In genomic region chr19:30567535-30568232, GRCh38 we compare ENCODE assay signal across 27 cellular contexts.
DNase-seq lines count a peak whose midpoint lies in the region; ATAC-seq and TF ChIP-seq lines count a peak whose summit lies in the region.
"Had no signal": no experiment of that assay in that cellular context is flagged by ENCODE, and none has a peak within 500 bp of the region (broad histone marks: within the 10 kb centered on the region; RNA-seq: fewer than 3 reads in every experiment).

No MANE protein-coding gene starts in this region.

- H3K9me3 ChIP-seq in SJCRH30 (replicated peaks) (no peaks in the 10 kb centered on the region), endodermal cell (ENCODE audit: control insufficient read depth, low read length) (no peaks in the 10 kb centered on the region)
- H3K9me3 ChIP-seq: gastrocnemius medialis, testis had no signal

- H3K4me3 ChIP-seq in SJCRH30 (peak overlapping the region; percentile 25), endodermal cell (ENCODE audit: low read length) (no peak overlapping the region)
- H3K4me3 ChIP-seq: gastrocnemius medialis, smooth muscle cell, testis had no signal

- H3K9ac ChIP-seq in endodermal cell (ENCODE audit: extremely low read depth, low read length, poor library complexity, severe bottlenecking) = no peak overlapping the region

- no peaks in the 10 kb centered on the region for H3K27me3 ChIP-seq in SJCRH30
- no peaks in the 10 kb centered on the region for H3K27me3 ChIP-seq in endodermal cell (ENCODE audit: control insufficient read depth, insufficient read depth, low read length, poor library complexity, severe bottlenecking)
- H3K27me3 ChIP-seq: gastrocnemius medialis, testis had no signal

- H3K36me3 ChIP-seq in SJCRH30 (no peaks in the 10 kb centered on the region), endodermal cell (ENCODE audit: control insufficient read depth, insufficient read depth, low read length) (no peaks in the 10 kb centered on the region)
- H3K36me3 ChIP-seq: gastrocnemius medialis had no signal

- H3K27ac Mint-ChIP-seq in endodermal cell = no peak overlapping the region
- H3K27ac Mint-ChIP-seq: activated CD8-positive, alpha-beta memory T cell treated with anti-CD3 and anti-CD28 coated beads, Interleukin-2, amount 10 ng/mL, durations not matched to agents 7 days and 5 days; H9; T-helper 1 cell treated with Interleukin-12 subunit alpha and Interleukin-12 subunit beta and Interleukin-4 antibody, amounts not matched to agents 30 μg/mL and 1 μg/mL, for 36 hours had no signal

- 84 to 87% methylated on average over 4 to 15 of the region's 15 CpGs for WGBS in endodermal cell (ENCODE audit: insufficient coverage in 1 of 2, insufficient read length in 1 of 2), 2 experiments

- no peak overlapping the region for H3K4me3 Mint-ChIP-seq in endodermal cell
- H3K4me3 Mint-ChIP-seq: activated CD8-positive, alpha-beta memory T cell treated with anti-CD3 and anti-CD28 coated beads, Interleukin-2, amount 10 ng/mL, durations not matched to agents 7 days and 5 days; activated T-cell treated with anti-CD3 and anti-CD28 coated beads, Interleukin-2, amount 50 U/mL, for 4 hours; H9; T-helper 1 cell treated with Interleukin-12 subunit alpha and Interleukin-12 subunit beta and Interleukin-4 antibody, amounts not matched to agents 30 μg/mL and 1 μg/mL, for 36 hours had no signal

- H3K4me1 ChIP-seq in SJCRH30 = peaks cover 44% of the 10 kb centered on the region
- no peaks in the 10 kb centered on the region for H3K4me1 ChIP-seq in endodermal cell (ENCODE audit: control insufficient read depth, insufficient read depth, low read length)
- H3K4me1 ChIP-seq: gastrocnemius medialis, testis had no signal

- ATAC-seq in HG02763 (IDR thresholded peaks at IDR 0.05; ENCODE audit: unreplicated experiment) = no peak
- ATAC-seq: activated CD8-positive, alpha-beta memory T cell treated with anti-CD3 and anti-CD28 coated beads, Interleukin-2, amount 10 ng/mL, durations not matched to agents 7 days and 5 days; activated T-cell treated with anti-CD3 and anti-CD28 coated beads, Interleukin-2, amount 50 U/mL, for 4 hours; gastrocnemius medialis; stimulated activated naive CD8-positive, alpha-beta T cell treated with anti-CD3 and anti-CD28 coated beads, Interleukin-15, Interleukin-2, amounts not matched to agents 100 U/mL and 50 U/mL, for 24 hours had no signal

- H3K9me3 Mint-ChIP-seq in endodermal cell = no peaks in the 10 kb centered on the region
- H3K9me3 Mint-ChIP-seq: activated T-cell treated with anti-CD3 and anti-CD28 coated beads, Interleukin-2, amount 50 U/mL, for 4 hours; H9; T-helper 1 cell treated with Interleukin-12 subunit alpha and Interleukin-12 subunit beta and Interleukin-4 antibody, amounts not matched to agents 30 μg/mL and 1 μg/mL, for 36 hours had no signal

- no peak for TF ChIP-seq CTCF in endodermal cell (conservative IDR thresholded peaks at IDR 0.05)

- H3K27ac ChIP-seq in SJCRH30 (peak overlapping the region; percentile 23), endodermal cell (ENCODE audit: low read depth, low read length) (no peak overlapping the region), substantia nigra (ENCODE audit: low read depth, low read length, poor library complexity, severe bottlenecking) (peak overlapping the region; percentile 22)
- H3K27ac ChIP-seq: 22Rv1, gastrocnemius medialis, testis had no signal

- peak; percentile 47 for DNase-seq in NCI-H82 (lab: John Stamatoyannopoulos, UW)
- DNase-seq in NCI-H82 treated with DMSO at 0.1 percent for 48 hours (lab: John Stamatoyannopoulos, UW; ENCODE audit: unreplicated experiment) = no peak
- peak; percentile 80 to 86 for DNase-seq in SJCRH30
- DNase-seq in endodermal cell = peak; percentile 13
- no peak for DNase-seq in substantia nigra (lab: John Stamatoyannopoulos, UW)
- DNase-seq in NCI-H2107 (lab: John Stamatoyannopoulos, UW) = no peak
- no peak for DNase-seq in DMS79 treated with DMSO at 0.1 percent for 48 hours (lab: John Stamatoyannopoulos, UW)
- DNase-seq: activated CD4-positive, CD25-positive, alpha-beta regulatory T cell; activated CD8-positive, alpha-beta memory T cell treated with anti-CD3 and anti-CD28 coated beads, Interleukin-2, amount 10 ng/mL, durations not matched to agents 7 days and 5 days; activated T-cell treated with anti-CD3 and anti-CD28 coated beads, Interleukin-2, amount 50 U/mL, for 4 hours; DMS153; gastrocnemius medialis; H9; KBM-7; kidney glomerular epithelial cell; NCI-H1092; NCI-H1694 treated with DMSO at 0.1 percent for 48 hours; NCI-H69; posterior cingulate gyrus; right cardiac atrium; SIG-M5; stimulated activated naive CD8-positive, alpha-beta T cell treated with anti-CD3 and anti-CD28 coated beads, Interleukin-15, Interleukin-2, amounts not matched to agents 100 U/mL and 50 U/mL, for 24 hours; testis had no signal

- peaks cover 2% of the 10 kb centered on the region for H3K27me3 Mint-ChIP-seq in endodermal cell (ENCODE audit: insufficient read depth)
- H3K27me3 Mint-ChIP-seq: activated CD8-positive, alpha-beta memory T cell treated with anti-CD3 and anti-CD28 coated beads, Interleukin-2, amount 10 ng/mL, durations not matched to agents 7 days and 5 days had no signal

- H3K36me3 Mint-ChIP-seq in endodermal cell (ENCODE audit: low read depth) = no peaks in the 10 kb centered on the region
- H3K36me3 Mint-ChIP-seq: activated CD8-positive, alpha-beta memory T cell treated with anti-CD3 and anti-CD28 coated beads, Interleukin-2, amount 10 ng/mL, durations not matched to agents 7 days and 5 days had no signal

- no peaks in the 10 kb centered on the region for H3K4me1 Mint-ChIP-seq in endodermal cell
- H3K4me1 Mint-ChIP-seq: activated CD8-positive, alpha-beta memory T cell treated with anti-CD3 and anti-CD28 coated beads, Interleukin-2, amount 10 ng/mL, durations not matched to agents 7 days and 5 days had no signal

Comparison
In these comparisons a context has a peak if more than half of its experiments do, and no peak if none do; other contexts are left out.
1. DNase-seq: peak in NCI-H82 (single experiment), SJCRH30 (2 of 2) and endodermal cell (single experiment); none in NCI-H82 treated with DMSO at 0.1 percent for 48 hours (single experiment), substantia nigra (0 of 49), NCI-H2107 (single experiment) and DMS79 treated with DMSO at 0.1 percent for 48 hours (single experiment).